30 cellular contexts compared by ENCODE assay signal in the genomic region with DNA sequence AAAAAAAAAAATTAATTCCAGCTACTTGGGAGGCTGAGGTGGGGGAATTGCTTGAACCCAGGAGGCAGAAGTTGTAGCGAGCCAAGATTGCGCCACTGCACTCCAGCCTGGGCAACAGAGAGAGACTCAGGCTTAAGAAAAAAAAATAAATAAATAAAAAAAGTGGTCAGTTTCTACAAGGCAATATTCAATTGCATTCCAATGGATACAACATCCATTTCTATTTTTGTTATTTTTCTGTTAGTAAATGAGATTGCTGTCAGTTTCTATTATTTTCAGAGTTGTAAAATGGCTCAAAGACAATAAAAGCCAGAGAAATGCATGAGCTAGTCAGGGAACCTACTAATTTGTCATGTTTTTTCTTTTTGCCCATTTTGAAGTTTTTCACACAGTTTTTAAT.
"Had no signal": no experiment of that assay in that cellular context is flagged by ENCODE, and none has a peak within 500 bp of the region (broad histone marks: within the 10 kb centered on the region; RNA-seq: fewer than 3 reads in every experiment).

No MANE protein-coding gene starts in this region.

- H3K36me3 ChIP-seq: adrenal gland, ascending aorta, cardiac muscle cell, colonic mucosa, ovary, stomach, thyroid gland, upper lobe of left lung had no signal

- H3K36me3 Mint-ChIP-seq: activated CD8-positive, alpha-beta memory T cell treated with anti-CD3 and anti-CD28 coated beads, Interleukin-2, amount 10 ng/mL, durations not matched to agents 7 days and 5 days; activated naive CD8-positive, alpha-beta T cell; brain; stimulated activated naive B cell treated with anti-CD40 and anti-IgM and Interleukin-4, amounts not matched to agents 10 μg/mL and 1 μg/mL and 100 μg/mL, for 72 hours had no signal

- H3K4me1 Mint-ChIP-seq: activated B cell treated with CpG ODN at 0.5 μM for 24 hours had no signal

- H3K9me3 ChIP-seq: adrenal gland, ascending aorta, colonic mucosa, mucosa of descending colon, ovary, stomach, thyroid gland, upper lobe of left lung had no signal

- H3K27me3 ChIP-seq: adrenal gland, ascending aorta, cardiac muscle cell, colonic mucosa, dorsolateral prefrontal cortex, ovary, stomach, thyroid gland, upper lobe of left lung had no signal

- H3K4me3 ChIP-seq: adrenal gland, ascending aorta, cardiac muscle cell, colonic mucosa, dorsolateral prefrontal cortex, mucosa of descending colon, ovary, smooth muscle cell, stomach, thyroid gland, upper lobe of left lung had no signal

- H3K4me1 ChIP-seq: adrenal gland, colonic mucosa, thyroid gland, upper lobe of left lung had no signal

- ATAC-seq: activated CD4-positive, alpha-beta T cell treated with anti-CD3 and anti-CD28 coated beads for 36 hours; activated CD8-positive, alpha-beta memory T cell treated with anti-CD3 and anti-CD28 coated beads, Interleukin-2, amount 10 ng/mL, durations not matched to agents 7 days and 5 days; activated CD8-positive, alpha-beta T cell treated with anti-CD3 and anti-CD28 coated beads, Interleukin-2, amount 10 ng/mL, durations not matched to agents 7 days and 5 days; effector memory CD8-positive, alpha-beta T cell; mucosa of descending colon; stimulated activated naive B cell treated with anti-CD40 and anti-IgM and Interleukin-4, amounts not matched to agents 10 μg/mL and 1 μg/mL and 100 μg/mL, for 72 hours had no signal

- H3K27ac Mint-ChIP-seq: activated B cell treated with CpG ODN at 0.5 μM for 24 hours; activated CD4-positive, alpha-beta T cell treated with anti-CD3 and anti-CD28 coated beads for 36 hours; activated CD8-positive, alpha-beta memory T cell treated with anti-CD3 and anti-CD28 coated beads, Interleukin-2, amount 10 ng/mL, durations not matched to agents 7 days and 5 days; activated CD8-positive, alpha-beta T cell treated with anti-CD3 and anti-CD28 coated beads, Interleukin-2, amount 10 ng/mL, durations not matched to agents 7 days and 5 days; activated naive CD8-positive, alpha-beta T cell; activated T-helper 2 cell treated with anti-CD3 and anti-CD28 coated beads, Interferon-gamma antibody, Interleukin-2, Interleukin-4, amounts not matched to agents 10 μg/mL and 5 μg/mL and 100 μg/mL, durations not matched to agents 14 hours and 24 hours and 36 hours; brain; effector memory CD8-positive, alpha-beta T cell; nephron; stimulated activated naive B cell treated with anti-CD40 and anti-IgM and Interleukin-4, amounts not matched to agents 10 μg/mL and 1 μg/mL and 100 μg/mL, for 72 hours; T-helper 2 cell treated with Interferon-gamma antibody and Interleukin-4, amounts not matched to agents 5 μg/mL and 100 μg/mL, for 36 hours had no signal

- H3K27me3 Mint-ChIP-seq: activated B cell treated with CpG ODN at 0.5 μM for 24 hours; activated CD4-positive, alpha-beta T cell treated with anti-CD3 and anti-CD28 coated beads for 36 hours; activated CD8-positive, alpha-beta memory T cell treated with anti-CD3 and anti-CD28 coated beads, Interleukin-2, amount 10 ng/mL, durations not matched to agents 7 days and 5 days; brain; effector memory CD8-positive, alpha-beta T cell; progenitor cell of endocrine pancreas; stimulated activated naive B cell treated with anti-CD40 and anti-IgM and Interleukin-4, amounts not matched to agents 10 μg/mL and 1 μg/mL and 100 μg/mL, for 72 hours had no signal

- DNase-seq: activated B cell treated with CpG ODN at 0.5 μM for 24 hours; activated CD4-positive, alpha-beta T cell treated with anti-CD3 and anti-CD28 coated beads for 36 hours; activated CD8-positive, alpha-beta memory T cell treated with anti-CD3 and anti-CD28 coated beads, Interleukin-2, amount 10 ng/mL, durations not matched to agents 7 days and 5 days; activated CD8-positive, alpha-beta T cell treated with anti-CD3 and anti-CD28 coated beads, Interleukin-2, amount 10 ng/mL, durations not matched to agents 7 days and 5 days; activated naive CD4-positive, alpha-beta T cell; activated T-cell treated with anti-CD3 and anti-CD28 coated beads, Interleukin-2, amount 50 U/mL, for 48 hours; adrenal gland; cerebellar nuclear complex; colonic mucosa; dorsolateral prefrontal cortex; effector memory CD8-positive, alpha-beta T cell; left ventricle myocardium superior; mucosa of descending colon; ovary; stimulated activated CD4-positive, alpha-beta T cell treated with anti-CD3 and anti-CD28 coated beads, Interleukin-1b, Interleukin-23, amount 100 ng/mL, for 48 hours; stimulated activated CD4-positive, alpha-beta T cell treated with anti-CD3 and anti-CD28 coated beads, Interleukin-4, amount 100 ng/mL, for 4 hours; stimulated activated naive B cell treated with anti-CD40 and anti-IgM and Interleukin-4, amounts not matched to agents 10 μg/mL and 1 μg/mL and 100 μg/mL, for 72 hours; stomach; T-helper 1 cell; thyroid gland; upper lobe of left lung had no signal

- H3K4me3 Mint-ChIP-seq: activated B cell treated with CpG ODN at 0.5 μM for 24 hours; activated CD4-positive, alpha-beta T cell treated with anti-CD3 and anti-CD28 coated beads for 36 hours; activated CD8-positive, alpha-beta memory T cell treated with anti-CD3 and anti-CD28 coated beads, Interleukin-2, amount 10 ng/mL, durations not matched to agents 7 days and 5 days; activated CD8-positive, alpha-beta T cell treated with anti-CD3 and anti-CD28 coated beads, Interleukin-2, amount 10 ng/mL, durations not matched to agents 7 days and 5 days; activated naive CD8-positive, alpha-beta T cell; brain; effector memory CD8-positive, alpha-beta T cell; nephron; stimulated activated naive B cell treated with anti-CD40 and anti-IgM and Interleukin-4, amounts not matched to agents 10 μg/mL and 1 μg/mL and 100 μg/mL, for 72 hours; T-helper 2 cell treated with Interferon-gamma antibody and Interleukin-4, amounts not matched to agents 5 μg/mL and 100 μg/mL, for 36 hours had no signal

- H3K4me2 ChIP-seq: smooth muscle cell had no signal

- H3K27ac ChIP-seq: adrenal gland, cardiac muscle cell, colonic mucosa, dorsolateral prefrontal cortex, ovary, stomach, thyroid gland, upper lobe of left lung had no signal

- H3K9me3 Mint-ChIP-seq: activated B cell treated with CpG ODN at 0.5 μM for 24 hours; activated T-helper 2 cell treated with anti-CD3 and anti-CD28 coated beads, Interferon-gamma antibody, Interleukin-2, Interleukin-4, amounts not matched to agents 10 μg/mL and 5 μg/mL and 100 μg/mL, durations not matched to agents 14 hours and 24 hours and 36 hours; effector memory CD8-positive, alpha-beta T cell; nephron; T-helper 2 cell treated with Interferon-gamma antibody and Interleukin-4, amounts not matched to agents 5 μg/mL and 100 μg/mL, for 36 hours had no signal
